In the genomic region with DNA sequence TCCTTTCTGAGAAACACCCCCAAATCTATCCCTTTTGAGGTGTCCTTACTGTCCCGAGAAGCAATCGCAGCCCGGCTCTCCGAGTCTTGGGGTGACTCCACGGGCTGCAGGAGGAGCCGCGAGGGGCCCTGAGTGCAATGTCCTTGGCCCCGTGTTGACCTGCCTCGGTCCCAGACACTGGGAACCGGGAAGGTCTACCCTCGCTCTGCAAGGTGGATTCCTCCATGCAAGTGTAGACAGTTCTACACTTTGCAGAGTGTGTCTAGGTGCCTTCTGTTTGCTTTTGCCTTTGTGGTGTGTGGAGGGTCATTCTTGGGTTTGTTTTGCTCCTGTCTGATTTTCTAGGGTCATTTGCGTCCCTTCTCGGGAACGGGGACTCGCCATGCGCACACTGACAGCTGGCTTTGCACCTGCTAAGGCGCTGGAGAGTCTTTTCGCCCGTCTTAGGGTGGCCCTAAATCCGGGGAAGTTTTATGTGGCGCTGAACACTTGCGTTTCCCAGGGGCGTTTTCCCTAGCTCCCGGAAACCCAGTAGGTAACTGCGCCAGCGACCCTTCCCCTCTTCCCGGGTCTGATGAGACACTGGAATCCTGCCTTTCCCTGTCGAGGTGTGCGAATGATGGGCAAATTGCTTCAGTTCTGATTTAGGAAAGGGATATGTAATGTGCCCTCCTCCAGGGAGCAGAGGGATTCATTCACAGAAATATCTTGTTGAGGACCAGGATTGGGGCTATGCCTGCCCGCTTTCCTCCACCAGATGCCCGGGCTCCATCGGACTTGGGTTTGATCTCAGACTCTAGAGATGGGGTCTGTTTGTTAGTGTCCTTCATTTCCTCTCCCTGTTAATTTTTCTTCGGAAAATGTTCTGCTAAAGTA, we compare ENCODE assay signal across 14 cellular contexts. TPM values are rescaled to one million over a fixed set of nuclear protein-coding genes. Genes with fewer than 3 reads are reported as not detected.
DNase-seq lines count a peak whose midpoint lies in the region; ATAC-seq and TF ChIP-seq lines count a peak whose summit lies in the region.
"Had no signal": no experiment of that assay in that cellular context is flagged by ENCODE, and none has a peak within 500 bp of the region (broad histone marks: within the 10 kb centered on the region; RNA-seq: fewer than 3 reads in every experiment).

No MANE protein-coding gene starts in this region.

- TF ChIP-seq CTCF in chondrocyte (IDR thresholded peaks at IDR 0.05) (no peak), brain microvascular endothelial cell (IDR thresholded peaks at IDR 0.05; ENCODE audit: low read depth, low read length, missing control alignments) (no peak)

- H3K27me3 Mint-ChIP-seq in chondrocyte (ENCODE audit: low read depth), result peaks cover 60% of the 10 kb centered on the region

- peak; percentile 26 for ATAC-seq in stimulated activated effector memory CD8-positive, alpha-beta T cell treated with anti-CD3 and anti-CD28 coated beads, Interleukin-12 subunit alpha, Interleukin-12 subunit beta, amount 100 ng/mL, for 72 hours
- ATAC-seq: activated CD8-positive, alpha-beta memory T cell treated with anti-CD3 and anti-CD28 coated beads, Interleukin-2, amount 10 ng/mL, durations not matched to agents 7 days and 5 days; body of pancreas had no signal

- H3K36me3 Mint-ChIP-seq in chondrocyte (ENCODE audit: low read depth), result no peaks in the 10 kb centered on the region
- H3K36me3 Mint-ChIP-seq in stimulated activated effector memory CD8-positive, alpha-beta T cell treated with anti-CD3 and anti-CD28 coated beads, Interleukin-12 subunit alpha, Interleukin-12 subunit beta, amount 100 ng/mL, for 72 hours, result no peaks in the 10 kb centered on the region
- H3K36me3 Mint-ChIP-seq: activated CD8-positive, alpha-beta memory T cell treated with anti-CD3 and anti-CD28 coated beads, Interleukin-2, amount 10 ng/mL, durations not matched to agents 7 days and 5 days had no signal

- H3K4me3 Mint-ChIP-seq in chondrocyte (ENCODE audit: unreplicated experiment), result peak overlapping the region; percentile 48
- H3K4me3 Mint-ChIP-seq in stimulated activated effector memory CD8-positive, alpha-beta T cell treated with anti-CD3 and anti-CD28 coated beads, Interleukin-12 subunit alpha, Interleukin-12 subunit beta, amount 100 ng/mL, for 72 hours, result no peak overlapping the region
- H3K4me3 Mint-ChIP-seq: activated CD8-positive, alpha-beta memory T cell treated with anti-CD3 and anti-CD28 coated beads, Interleukin-2, amount 10 ng/mL, durations not matched to agents 7 days and 5 days had no signal

- no peak overlapping the region for H3K4me3 ChIP-seq in brain microvascular endothelial cell (ENCODE audit: low read depth, low read length)
- H3K4me3 ChIP-seq: body of pancreas had no signal

- H3K9me3 Mint-ChIP-seq in chondrocyte (ENCODE audit: low read depth), result no peaks in the 10 kb centered on the region
- peaks cover 2% of the 10 kb centered on the region for H3K9me3 Mint-ChIP-seq in stimulated activated effector memory CD8-positive, alpha-beta T cell treated with anti-CD3 and anti-CD28 coated beads, Interleukin-12 subunit alpha, Interleukin-12 subunit beta, amount 100 ng/mL, for 72 hours

- H3K4me1 Mint-ChIP-seq in chondrocyte (ENCODE audit: low read depth), result peaks cover 7% of the 10 kb centered on the region
- peaks cover 6% of the 10 kb centered on the region for H3K4me1 Mint-ChIP-seq in stimulated activated effector memory CD8-positive, alpha-beta T cell treated with anti-CD3 and anti-CD28 coated beads, Interleukin-12 subunit alpha, Interleukin-12 subunit beta, amount 100 ng/mL, for 72 hours
- H3K4me1 Mint-ChIP-seq: activated CD8-positive, alpha-beta memory T cell treated with anti-CD3 and anti-CD28 coated beads, Interleukin-2, amount 10 ng/mL, durations not matched to agents 7 days and 5 days had no signal

- H3K27me3 ChIP-seq in brain microvascular endothelial cell (replicated peaks), result peaks cover 19% of the 10 kb centered on the region
- H3K27me3 ChIP-seq: body of pancreas had no signal

- no peaks in the 10 kb centered on the region for H3K36me3 ChIP-seq in brain microvascular endothelial cell (replicated peaks)

- peak; percentile 32 to 36 (median 34) for DNase-seq in NCI-H1417 (lab: John Stamatoyannopoulos, UW)
- DNase-seq in NCI-H1417 treated with DMSO at 0.1 percent for 48 hours (lab: John Stamatoyannopoulos, UW), result no peak
- DNase-seq in chondrocyte (ENCODE audit: low spot score), result no peak
- DNase-seq in kidney tubule cell (ENCODE audit: low spot score), result peak; percentile 2
- no peak for DNase-seq in stimulated activated effector memory CD8-positive, alpha-beta T cell treated with anti-CD3 and anti-CD28 coated beads, Interleukin-12 subunit alpha, Interleukin-12 subunit beta, amount 100 ng/mL, for 72 hours (ENCODE audit: low spot score in 2 of 2)
- DNase-seq in brain microvascular endothelial cell, result no peak
- no peak for DNase-seq in epidermal melanocyte (ENCODE audit: insufficient read length, low spot score)
- no peak for DNase-seq in activated T-cell treated with anti-CD3 and anti-CD28 coated beads for 4 hours
- DNase-seq: activated CD8-positive, alpha-beta memory T cell treated with anti-CD3 and anti-CD28 coated beads, Interleukin-2, amount 10 ng/mL, durations not matched to agents 7 days and 5 days; body of pancreas; midbrain had no signal

- H3K27ac Mint-ChIP-seq in chondrocyte (ENCODE audit: unreplicated experiment), result no peak overlapping the region
- H3K27ac Mint-ChIP-seq in stimulated activated effector memory CD8-positive, alpha-beta T cell treated with anti-CD3 and anti-CD28 coated beads, Interleukin-12 subunit alpha, Interleukin-12 subunit beta, amount 100 ng/mL, for 72 hours, result no peak overlapping the region
- H3K27ac Mint-ChIP-seq: activated CD8-positive, alpha-beta memory T cell treated with anti-CD3 and anti-CD28 coated beads, Interleukin-2, amount 10 ng/mL, durations not matched to agents 7 days and 5 days had no signal

- in situ Hi-C loops in brain microvascular endothelial cell (cut with HindIII; ENCODE audit: low pct_ligation_motif_present, low sequenced_read_pairs), result no loop called here

- no peak overlapping the region for H3K27ac ChIP-seq in brain microvascular endothelial cell
- H3K27ac ChIP-seq: body of pancreas, KMS-11 had no signal

RNA-seq across cellular contexts. Expression of gene SERTM1, which starts 0.8 kb away (rescaled TPM):
- total RNA-seq in chondrocyte, result not detected in 3 replicates
- total RNA-seq: activated CD8-positive, alpha-beta memory T cell treated with anti-CD3 and anti-CD28 coated beads, Interleukin-2, amount 10 ng/mL, durations not matched to agents 7 days and 5 days; fibroblast of lung; T-helper 2 cell treated with Interferon-gamma antibody and Interleukin-4, amounts not matched to agents 100 ng/mL and 5 ng/mL, for 36 hours had no signal

Comparison
In these comparisons a context has a peak if more than half of its experiments do, and no peak if none do; other contexts are left out.
1. DNase-seq: peak in NCI-H1417 (3 of 3) and kidney tubule cell (single experiment); none in NCI-H1417 treated with DMSO at 0.1 percent for 48 hours (single experiment), chondrocyte (single experiment), stimulated activated effector memory CD8-positive, alpha-beta T cell treated with anti-CD3 and anti-CD28 coated beads, Interleukin-12 subunit alpha, Interleukin-12 subunit beta, amount 100 ng/mL, for 72 hours (0 of 2), brain microvascular endothelial cell (single experiment), epidermal melanocyte (single experiment) and activated T-cell treated with anti-CD3 and anti-CD28 coated beads for 4 hours (single experiment).